In the genomic region with DNA sequence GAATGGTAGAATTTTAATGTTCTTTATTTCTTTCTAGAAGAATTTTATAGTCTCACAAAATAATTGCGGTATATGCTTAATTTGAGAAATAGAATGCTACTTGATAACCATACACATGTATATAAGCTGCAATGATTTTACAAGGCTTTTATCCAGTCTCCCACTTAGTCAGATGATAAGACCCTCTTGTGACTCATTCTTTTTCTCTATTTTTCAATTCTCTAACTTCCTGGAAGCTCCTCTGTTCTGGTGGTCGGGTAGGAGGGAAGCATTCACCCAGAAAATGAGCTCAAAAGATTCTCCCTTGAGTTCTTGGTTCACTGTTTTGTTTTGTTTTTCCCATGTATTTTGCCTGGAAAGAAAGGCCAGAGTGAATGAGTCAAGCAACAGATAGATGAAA, we compare ENCODE assay signal across 20 cellular contexts.
DNase-seq lines count a peak whose midpoint lies in the region; FAIRE-seq and TF ChIP-seq lines count a peak whose summit lies in the region.
"Had no signal": no experiment of that assay in that cellular context is flagged by ENCODE, and none has a peak within 500 bp of the region (broad histone marks: within the 10 kb centered on the region; RNA-seq: fewer than 3 reads in every experiment).

No MANE protein-coding gene starts in this region.

- TF ChIP-seq CTCF in fibroblast of villous mesenchyme (IDR thresholded peaks at IDR 0.05; ENCODE audit: insufficient read depth, low read depth, low read length), result no peak

- in situ Hi-C loops in GM23248 (cut with MboI), result no loop called here

- no peak overlapping the region for H3K9ac ChIP-seq in GM23248

- DNase-seq in GM23248 (peak; percentile 33), amniotic epithelial cell (ENCODE audit: low read depth) (peak; percentile 41), fibroblast of villous mesenchyme (ENCODE audit: low read depth) (peak; percentile 70), GDM1 (lab: John Stamatoyannopoulos, UW) (no peak), DMS114 treated with DMSO at 0.1 percent for 48 hours (lab: John Stamatoyannopoulos, UW; ENCODE audit: unreplicated experiment) (no peak), urothelium cell line (ENCODE audit: low spot score) (no peak), iPS-NIHi11 (ENCODE audit: low spot score) (no peak)
- DNase-seq: activated B cell treated with CpG ODN at 0.5 μM for 24 hours; activated CD4-positive, alpha-beta T cell treated with anti-CD3 and anti-CD28 coated beads, Interleukin-2, amount 50 U/mL, for 1 hour; activated naive CD4-positive, alpha-beta T cell treated with anti-CD3 and anti-CD28 coated beads for 36 hours; adrenal gland; CD4-positive, alpha-beta T cell; NCI-H1092 treated with DMSO at 0.1 percent for 48 hours; NCI-H2029; NCI-H526 treated with DMSO at 0.1 percent for 48 hours; stimulated activated CD4-positive, alpha-beta T cell treated with anti-CD3 and anti-CD28 coated beads, Interleukin-4, amount 100 ng/mL, for 4 hours; substantia nigra had no signal

- no peaks in the 10 kb centered on the region for H3K36me3 ChIP-seq in GM23248 (ENCODE audit: low read depth)
- H3K36me3 ChIP-seq: adrenal gland, cardiac muscle cell, SJSA1 had no signal

- no peak overlapping the region for H2AFZ ChIP-seq in GM23248

- WGBS in GM23248 (ENCODE audit: low coverage in 1 of 2, low lambda C conversion rate in 2 of 2, missing lambda C conversion rate in 2 of 2), 2 experiments, result 80 to 88% methylated on average over 2 of the region's 2 CpGs

- no peaks in the 10 kb centered on the region for H3F3A ChIP-seq in GM23248 (ENCODE audit: insufficient read depth)

- H4K20me1 ChIP-seq in GM23248 (ENCODE audit: insufficient read depth), result no peaks in the 10 kb centered on the region

- no peak for FAIRE-seq in urothelium cell line (lab: Jason Lieb, UNC)
- FAIRE-seq: G401.6 had no signal

- H3K79me2 ChIP-seq in GM23248 (ENCODE audit: insufficient read depth), result no peaks in the 10 kb centered on the region

- H3K27me3 ChIP-seq in GM23248 (replicated peaks; ENCODE audit: insufficient read depth), result no peaks in the 10 kb centered on the region
- H3K27me3 ChIP-seq: adrenal gland, cardiac muscle cell, SJSA1 had no signal

- no peak overlapping the region for H3K27ac ChIP-seq in GM23248
- H3K27ac ChIP-seq: adrenal gland, cardiac muscle cell, SJSA1 had no signal

- H3K4me2 ChIP-seq in GM23248 (ENCODE audit: unreplicated experiment), result no peak overlapping the region

- no peaks in the 10 kb centered on the region for H3K9me3 ChIP-seq in GM23248 (ENCODE audit: low read depth)
- H3K9me3 ChIP-seq: adrenal gland, SJSA1 had no signal

- H3K4me3 ChIP-seq in GM23248 (no peak overlapping the region), fibroblast of villous mesenchyme (ENCODE audit: low read depth, low read length) (no peak overlapping the region)
- H3K4me3 ChIP-seq: adrenal gland, cardiac muscle cell, SJSA1 had no signal

- H3K4me1 ChIP-seq in GM23248 (ENCODE audit: insufficient read depth), result no peaks in the 10 kb centered on the region
- H3K4me1 ChIP-seq: adrenal gland, SJSA1 had no signal

- no peaks in the 10 kb centered on the region for H3K9me2 ChIP-seq in GM23248 (ENCODE audit: insufficient read depth)

Comparison
In these comparisons a context has a peak if more than half of its experiments do, and no peak if none do; other contexts are left out.
1. DNase-seq: peak in GM23248 (single experiment), amniotic epithelial cell (single experiment) and fibroblast of villous mesenchyme (single experiment); none in GDM1 (single experiment), DMS114 treated with DMSO at 0.1 percent for 48 hours (single experiment), urothelium cell line (single experiment) and iPS-NIHi11 (single experiment).